Comparison of ENCODE assay signal across 7 cellular contexts in the genomic region with DNA sequence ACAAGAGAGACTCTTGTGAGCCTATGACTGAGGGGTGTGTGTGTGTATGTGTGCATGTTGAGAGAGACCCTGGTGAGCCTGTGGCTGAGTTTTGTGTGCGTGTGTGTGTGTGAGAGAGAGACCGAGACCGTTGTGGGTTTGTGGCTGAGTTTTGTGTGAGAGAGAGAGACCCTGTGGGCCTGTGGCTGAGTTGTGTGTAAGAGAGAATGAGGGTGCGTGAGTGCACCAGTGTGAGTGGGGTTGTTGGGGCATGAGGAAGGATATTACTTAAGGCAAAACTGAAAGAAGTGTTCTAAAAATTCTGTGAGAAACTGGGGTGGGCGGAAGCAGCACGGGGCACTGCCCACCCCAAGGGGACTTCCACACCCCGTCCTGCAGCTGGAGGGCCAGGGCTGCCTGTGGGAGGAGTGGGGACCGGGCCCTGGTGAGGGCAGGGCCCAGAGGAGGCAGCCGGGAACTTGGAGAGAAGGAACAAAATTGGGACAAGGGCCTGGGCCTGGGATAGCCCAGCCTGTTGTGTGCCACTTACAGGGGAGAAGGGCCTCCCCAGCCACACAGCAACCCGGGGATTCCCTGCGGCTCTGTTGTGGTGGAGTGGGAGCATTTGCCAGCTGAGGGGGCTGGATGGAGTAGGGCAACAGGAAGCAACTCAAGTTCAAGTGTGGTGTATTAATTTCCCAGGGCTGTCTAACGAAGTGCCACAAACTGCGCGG.
DNase-seq lines count a peak whose midpoint lies in the region; ATAC-seq, FAIRE-seq and TF ChIP-seq lines count a peak whose summit lies in the region.

No MANE protein-coding gene starts in this region.

- ATAC-seq in HG03135 (IDR thresholded peaks at IDR 0.05; ENCODE audit: unreplicated experiment) = peak; percentile 46

- no peaks in the 10 kb centered on the region for H3K9me3 ChIP-seq in neutrophil

- peaks cover 10% of the 10 kb centered on the region for H3K36me3 ChIP-seq in neutrophil

- peaks cover 44 to 49% of the 10 kb centered on the region in 2 experiments for H3K4me1 ChIP-seq in neutrophil (ENCODE audit: control insufficient read depth in 1 of 2, insufficient read depth in 1 of 2, low read depth in 1 of 2, low read length in 1 of 2)

- peak overlapping the region; percentile 65 for H3K27ac ChIP-seq in cingulate gyrus (ENCODE audit: low read depth, low read length)
- H3K27ac ChIP-seq in neutrophil = peak overlapping the region; percentile 85

- peak overlapping the region; percentile 28 to 46 for H3K4me3 ChIP-seq in neutrophil (ENCODE audit: low read depth in 1 of 2, low read length in 1 of 2)

- TF ChIP-seq CTCF in neutrophil (IDR thresholded peaks at IDR 0.05) = no peak

- no peaks in the 10 kb centered on the region for H3K27me3 ChIP-seq in neutrophil

- DNase-seq in GM19239 (ENCODE audit: insufficient read length, low spot score) (no peak), NCI-H2171 (lab: John Stamatoyannopoulos, UW) (no peak), cerebellar nuclear complex (lab: John Stamatoyannopoulos, UW) (no peak)
- DNase-seq in activated CD4-positive, CD25-positive, alpha-beta regulatory T cell (lab: John Stamatoyannopoulos, UW) = peak; percentile 31 to 50 (median 40)

- FAIRE-seq in GM19239 (lab: Jason Lieb, UNC) = peak; percentile 99

Comparison
In these comparisons a context has a peak if more than half of its experiments do, and no peak if none do; other contexts are left out.
1. DNase-seq: peak in activated CD4-positive, CD25-positive, alpha-beta regulatory T cell (4 of 4); none in GM19239 (single experiment), NCI-H2171 (single experiment) and cerebellar nuclear complex (0 of 2).